Comparison of ENCODE assay signal across 22 cellular contexts in the genomic region with DNA sequence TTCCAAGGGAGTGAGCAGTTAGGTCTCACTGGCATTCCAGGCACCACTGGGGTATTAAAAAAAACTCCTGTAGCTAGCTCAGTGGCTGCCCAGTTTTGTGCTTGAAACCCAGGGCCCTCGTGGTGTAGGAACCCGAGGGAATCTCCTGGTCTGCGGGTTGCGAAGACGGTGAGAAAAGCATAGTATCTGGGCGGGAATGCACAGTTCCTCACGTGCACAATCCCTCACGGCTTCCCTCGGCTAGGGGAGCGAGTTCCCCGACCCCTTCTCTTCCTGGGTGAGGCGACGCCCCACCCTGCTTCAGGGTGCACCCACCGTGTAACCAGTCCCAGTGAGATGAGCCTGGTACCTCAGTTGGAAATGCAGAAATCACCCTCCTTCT.
"Had no signal": no experiment of that assay in that cellular context is flagged by ENCODE, and none has a peak within 500 bp of the region (broad histone marks: within the 10 kb centered on the region; RNA-seq: fewer than 3 reads in every experiment).

No MANE protein-coding gene starts in this region.

- H3K4me1 ChIP-seq: heart left ventricle had no signal

- H3K4me3 ChIP-seq: coronary artery, dorsolateral prefrontal cortex, heart left ventricle had no signal

- DNase-seq: activated CD4-positive, alpha-beta memory T cell treated with anti-CD3 and anti-CD28 coated beads, Interleukin-2, amount 10 ng/mL, durations not matched to agents 7 days and 5 days; activated CD4-positive, alpha-beta T cell treated with anti-CD3 and anti-CD28 coated beads for 1 hour; activated CD4-positive, alpha-beta T cell treated with anti-CD3 and anti-CD28 coated beads for 4 hours; activated CD4-positive, alpha-beta T cell treated with anti-CD3 and anti-CD28 coated beads, Interleukin-2, amount 10 ng/mL, durations not matched to agents 7 days and 5 days; activated CD4-positive, alpha-beta T cell treated with anti-CD3 and anti-CD28 coated beads, Interleukin-2, amount 50 U/mL, for 4 hours; activated CD8-positive, alpha-beta memory T cell treated with anti-CD3 and anti-CD28 coated beads, Interleukin-2, amount 50 U/mL, for 48 hours; activated gamma-delta T cell; activated naive CD4-positive, alpha-beta T cell; activated naive CD4-positive, alpha-beta T cell treated with anti-CD3 and anti-CD28 coated beads, Interleukin-2, amount 50 U/mL, for 16 hours; activated T-cell treated with anti-CD3 and anti-CD28 coated beads for 4 hours; activated T-cell treated with anti-CD3 and anti-CD28 coated beads, Interleukin-2, amount 50 U/mL, for 24 hours; activated T-cell treated with anti-CD3 and anti-CD28 coated beads, Interleukin-2, amount 50 U/mL, for 72 hours; amniotic stem cell; anterior cingulate cortex; brain microvascular endothelial cell; dorsolateral prefrontal cortex; effector memory CD4-positive, alpha-beta T cell; foreskin fibroblast; heart left ventricle; T-helper 2 cell had no signal

- H3K27me3 ChIP-seq: brain microvascular endothelial cell, dorsolateral prefrontal cortex had no signal

- H3K27ac ChIP-seq: brain microvascular endothelial cell, coronary artery, dorsolateral prefrontal cortex, heart left ventricle had no signal

- ATAC-seq: activated T-cell treated with anti-CD3 and anti-CD28 coated beads, Interleukin-2, amount 50 U/mL, for 72 hours; esophagus mucosa; heart left ventricle had no signal

- H3K36me3 ChIP-seq: brain microvascular endothelial cell, heart left ventricle had no signal
